In the genomic region with DNA sequence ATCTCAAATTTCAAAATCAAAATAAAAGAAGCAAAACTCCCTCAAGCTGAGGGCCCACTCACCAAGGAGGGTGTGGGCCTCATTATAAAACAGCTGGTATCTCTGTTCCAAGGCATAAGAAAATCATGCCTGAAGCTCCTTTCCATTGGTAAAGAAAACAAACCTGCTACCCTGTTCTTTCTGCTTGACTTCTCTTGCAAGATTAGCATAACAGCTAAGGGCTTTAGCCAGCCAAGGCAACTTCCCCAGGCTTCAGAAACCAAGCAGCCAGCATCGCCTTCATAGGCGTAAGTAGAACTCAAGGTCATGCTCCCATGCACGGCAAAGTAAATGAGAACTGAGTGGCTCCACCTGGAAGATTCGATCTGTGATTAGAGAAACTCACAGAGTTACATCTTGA, we compare ENCODE assay signal across 14 cellular contexts. TPM values are rescaled to one million over a fixed set of nuclear protein-coding genes. Genes with fewer than 3 reads are reported as not detected.
A peak's percentile ranks its signal among the peaks of the same experiment; 100 is the strongest.
DNase-seq lines count a peak whose midpoint lies in the region; ATAC-seq, FAIRE-seq and TF ChIP-seq lines count a peak whose summit lies in the region.
"Had no signal": no experiment of that assay in that cellular context is flagged by ENCODE, and none has a peak within 500 bp of the region (broad histone marks: within the 10 kb centered on the region; RNA-seq: fewer than 3 reads in every experiment).

No MANE protein-coding gene starts in this region.

- no peaks in the 10 kb centered on the region; a peak in 1 of 4 replicates for H3K9me3 ChIP-seq in H1 (ENCODE audit: insufficient read depth in 2 of 2, low read depth in 1 of 2, low read length in 1 of 2)
- H3K9me3 ChIP-seq: stomach had no signal

- H3K27ac Mint-ChIP-seq in stimulated activated effector memory CD8-positive, alpha-beta T cell treated with anti-CD3 and anti-CD28 coated beads, Interleukin-12 subunit alpha, Interleukin-12 subunit beta, amount 100 ng/mL, for 72 hours = no peak overlapping the region
- H3K27ac Mint-ChIP-seq: activated naive CD8-positive, alpha-beta T cell treated with anti-CD3 and anti-CD28 coated beads, Interleukin-2, amount 10 ng/mL, durations not matched to agents 7 days and 5 days; CD8-positive, alpha-beta memory T cell; progenitor cell of endocrine pancreas had no signal

- ATAC-seq in GM18867 (IDR thresholded peaks at IDR 0.05; ENCODE audit: unreplicated experiment) = peak; percentile 36
- peak; percentile 39 for ATAC-seq in HG03442 (IDR thresholded peaks at IDR 0.05; ENCODE audit: unreplicated experiment)
- no peak for ATAC-seq in stimulated activated effector memory CD8-positive, alpha-beta T cell treated with anti-CD3 and anti-CD28 coated beads, Interleukin-12 subunit alpha, Interleukin-12 subunit beta, amount 100 ng/mL, for 72 hours
- ATAC-seq in HG03280 (IDR thresholded peaks at IDR 0.05; ENCODE audit: unreplicated experiment) = no peak

- 67% methylated on average over 4 of the region's 4 CpGs; no CpG with 5 or more reads in 1 of the 2 experiments for WGBS in H1 (ENCODE audit: extremely low coverage in 1 of 2, insufficient coverage in 1 of 2, insufficient read length in 1 of 2, insufficient replicate concordance in 2 of 2, low coverage in 1 of 2, low lambda C conversion rate in 2 of 2, missing lambda C conversion rate in 1 of 2), 2 experiments

- H3K4me3 ChIP-seq in H1 (ENCODE audit: extremely low read depth in 1 of 4, insufficient read depth in 2 of 4, low read depth in 3 of 4, low read length in 4 of 4) = no peak overlapping the region
- H3K4me3 ChIP-seq: stomach had no signal

- peak overlapping the region; percentile 3 to 7; a peak in 1 of 4 replicates for H3K4me2 ChIP-seq in H1 (ENCODE audit: insufficient read depth in 1 of 2, low read depth in 2 of 2, low read length in 2 of 2)

- POLR2A ChIA-PET in H1 (lab: Charles Lee; ENCODE audit: partially characterized antibody) = no interaction called here

- H3K4me1 Mint-ChIP-seq in stimulated activated effector memory CD8-positive, alpha-beta T cell treated with anti-CD3 and anti-CD28 coated beads, Interleukin-12 subunit alpha, Interleukin-12 subunit beta, amount 100 ng/mL, for 72 hours = no peaks in the 10 kb centered on the region
- H3K4me1 Mint-ChIP-seq: activated naive CD8-positive, alpha-beta T cell treated with anti-CD3 and anti-CD28 coated beads, Interleukin-2, amount 10 ng/mL, durations not matched to agents 7 days and 5 days; CD8-positive, alpha-beta memory T cell had no signal

- TF ChIP-seq POLR2A in H1 (IDR thresholded peaks at IDR 0.05; ENCODE audit: control extremely low read depth in 1 of 2, low read depth in 2 of 2, low read length in 2 of 2) = no peak

- no peak for TF ChIP-seq RAD21 in H1 (IDR thresholded peaks at IDR 0.05 in 1 of 2, conservative IDR thresholded peaks at IDR 0.05 in 1 of 2; ENCODE audit: low read depth in 2 of 2, low read length in 2 of 2)

- H3K9ac ChIP-seq in H1 (replicated peaks in 1 of 4; ENCODE audit: extremely low read depth in 1 of 4, low read depth in 3 of 4, low read length in 3 of 4) = no peak overlapping the region

- no peaks in the 10 kb centered on the region for H3K36me3 ChIP-seq in H1 (ENCODE audit: control insufficient read depth in 2 of 4, insufficient read depth in 4 of 4, low read length in 3 of 4)
- H3K36me3 ChIP-seq: stomach had no signal

- H3K4me3 Mint-ChIP-seq in stimulated activated effector memory CD8-positive, alpha-beta T cell treated with anti-CD3 and anti-CD28 coated beads, Interleukin-12 subunit alpha, Interleukin-12 subunit beta, amount 100 ng/mL, for 72 hours = no peak overlapping the region
- H3K4me3 Mint-ChIP-seq: activated naive CD8-positive, alpha-beta T cell treated with anti-CD3 and anti-CD28 coated beads, Interleukin-2, amount 10 ng/mL, durations not matched to agents 7 days and 5 days; CD8-positive, alpha-beta memory T cell had no signal

- H2AK5ac ChIP-seq in H1 (ENCODE audit: low read depth, low read length) = no peak overlapping the region

- peaks cover 3 to 12% (median 5%) of the 10 kb centered on the region in 4 experiments; a peak in 6 of 7 replicates for H3K4me1 ChIP-seq in H1 (replicated peaks in 1 of 4; ENCODE audit: control insufficient read depth in 3 of 4, insufficient read depth in 4 of 4, low read length in 3 of 4)

- peak; percentile 78 for FAIRE-seq in H1 (lab: Jason Lieb, UNC)
- no peak for FAIRE-seq in GM19239 (lab: Jason Lieb, UNC)

- H4K5ac ChIP-seq in H1 (ENCODE audit: insufficient read length, low read depth, low read length) = no peak overlapping the region

- H2BK12ac ChIP-seq in H1 (ENCODE audit: low read depth, low read length) = 0 out of 2 replicates have a peak overlapping the region, but pooled peaks have one; percentile 68

- H4K20me1 ChIP-seq in H1 (replicated peaks in 1 of 2; ENCODE audit: control insufficient read depth in 1 of 2, insufficient read depth in 2 of 2, low read length in 2 of 2) = no peaks in the 10 kb centered on the region

- H3K36me3 Mint-ChIP-seq in stimulated activated effector memory CD8-positive, alpha-beta T cell treated with anti-CD3 and anti-CD28 coated beads, Interleukin-12 subunit alpha, Interleukin-12 subunit beta, amount 100 ng/mL, for 72 hours = no peaks in the 10 kb centered on the region
- H3K36me3 Mint-ChIP-seq: activated naive CD8-positive, alpha-beta T cell treated with anti-CD3 and anti-CD28 coated beads, Interleukin-2, amount 10 ng/mL, durations not matched to agents 7 days and 5 days; CD8-positive, alpha-beta memory T cell had no signal

- no peaks in the 10 kb centered on the region for H3K9me3 Mint-ChIP-seq in stimulated activated effector memory CD8-positive, alpha-beta T cell treated with anti-CD3 and anti-CD28 coated beads, Interleukin-12 subunit alpha, Interleukin-12 subunit beta, amount 100 ng/mL, for 72 hours
- H3K9me3 Mint-ChIP-seq: activated naive CD8-positive, alpha-beta T cell treated with anti-CD3 and anti-CD28 coated beads, Interleukin-2, amount 10 ng/mL, durations not matched to agents 7 days and 5 days; CD8-positive, alpha-beta memory T cell had no signal

- peak overlapping the region; percentile 79; the same call in 1 of the 2 replicates for H2AFZ ChIP-seq in H1 (ENCODE audit: low read length)

- H4K8ac ChIP-seq in H1 (ENCODE audit: extremely low read depth, insufficient read depth, low read length) = no peak overlapping the region

- no peak overlapping the region for H4K91ac ChIP-seq in H1 (replicated peaks; ENCODE audit: insufficient read length, low read length)

- no peaks in the 10 kb centered on the region for H3K27me3 ChIP-seq in H1 (replicated peaks in 1 of 4; ENCODE audit: control insufficient read depth in 3 of 4, extremely low read depth in 1 of 4, insufficient read depth in 3 of 4, low read length in 3 of 4)
- H3K27me3 ChIP-seq: stomach had no signal

- no peak for TF ChIP-seq EP300 in H1 (IDR thresholded peaks at IDR 0.05; ENCODE audit: borderline replicate concordance in 1 of 2, low read depth in 2 of 2, low read length in 2 of 2)

- H2BK20ac ChIP-seq in H1 (ENCODE audit: low read length) = 0 out of 2 replicates have a peak overlapping the region, but pooled peaks have one; percentile 40

- H3K79me1 ChIP-seq in H1 (ENCODE audit: low read depth, low read length) = no peaks in the 10 kb centered on the region

- no peak overlapping the region for H3K14ac ChIP-seq in H1 (ENCODE audit: insufficient read length)

- H3K56ac ChIP-seq in H1 (replicated peaks; ENCODE audit: insufficient read length, low read depth, low read length) = no peak overlapping the region

- H2BK120ac ChIP-seq in H1 (replicated peaks; ENCODE audit: low read depth, low read length) = no peak overlapping the region

- H3K23me2 ChIP-seq in H1 (ENCODE audit: low read depth, low read length) = peaks cover 7% of the 10 kb centered on the region; the same call in 1 of the 2 replicates

- H3K79me2 ChIP-seq in H1 (ENCODE audit: control insufficient read depth in 1 of 2, insufficient read depth in 2 of 2, low read length in 2 of 2) = no peaks in the 10 kb centered on the region

- DNase-seq in H1 (ENCODE audit: low read depth in 1 of 2, low spot score in 2 of 2) = no peak
- DNase-seq in retina = peak; percentile 19
- no peak for DNase-seq in GM19239 (ENCODE audit: insufficient read length, low spot score)
- no peak for DNase-seq in stimulated activated effector memory CD8-positive, alpha-beta T cell treated with anti-CD3 and anti-CD28 coated beads, Interleukin-12 subunit alpha, Interleukin-12 subunit beta, amount 100 ng/mL, for 72 hours (ENCODE audit: low spot score in 2 of 2)
- DNase-seq: activated naive CD8-positive, alpha-beta T cell treated with anti-CD3 and anti-CD28 coated beads, Interleukin-2, amount 10 ng/mL, durations not matched to agents 7 days and 5 days; CD8-positive, alpha-beta memory T cell; effector CD4-positive, alpha-beta T cell; stimulated activated CD4-positive, alpha-beta T cell treated with anti-CD3 and anti-CD28 coated beads, Interleukin-4, amount 100 ng/mL, for 1 hour; stomach; T-helper 9 cell had no signal

- H3K18ac ChIP-seq in H1 (ENCODE audit: extremely low read depth, low read length) = no peak overlapping the region; the same call in 1 of the 2 replicates

- H2BK5ac ChIP-seq in H1 (ENCODE audit: low read depth, low read length) = no peak overlapping the region

- TF ChIP-seq CTCF in H1 (IDR thresholded peaks at IDR 0.05; ENCODE audit: control extremely low read depth in 1 of 3, insufficient read depth in 1 of 3, low read depth in 1 of 3, low read length in 3 of 3) = no peak

- no peak overlapping the region for H3K4ac ChIP-seq in H1 (replicated peaks; ENCODE audit: insufficient read length, low read depth, low read length)

- H2BK15ac ChIP-seq in H1 (ENCODE audit: low read length) = no peak overlapping the region

- CTCF ChIA-PET in H1 (lab: Charles Lee; ENCODE audit: partially characterized antibody) = interaction anchor here (0.7 to 4.5 kb wide), 5 partner anchors 11 to 30 kb away, joined by 3 to 16 read pairs (median 3); no protein-coding TSS in a partner anchor

- H3K27ac ChIP-seq in H1 (ENCODE audit: low read depth, low read length) = no peak overlapping the region
- H3K27ac ChIP-seq: stomach had no signal

- no peak overlapping the region for H3K23ac ChIP-seq in H1 (ENCODE audit: insufficient read length)

TF ChIP-seq in H1, 55 proteins besides CTCF, POLR2A, EP300 and RAD21:
- TF ChIP-seq SP1 (IDR thresholded peaks at IDR 0.05; ENCODE audit: low read depth, low read length) (no peak), FOSL1 (IDR thresholded peaks at IDR 0.05; ENCODE audit: insufficient read depth, low read depth, low read length) (no peak)

RNA-seq across cellular contexts. Expression of gene MRO, which starts 3.0 kb away (rescaled TPM):
- total RNA-seq in H1 (2021; fragmentation: NEBNext Ultra II Directional; extraction: Animal tissue kit (Norgen Biotek cat#: 25700)) = 0.67 and 1.0 TPM in 2 replicates
- 0.44 and 0.65 TPM in 2 replicates for polyA plus RNA-seq in H1 (2011; rRNA removed)
- 0.59 TPM for polyA plus RNA-seq in H1 (2011; cell fraction: cytosol; rRNA removed)
- polyA plus RNA-seq in H1 (2011; cell fraction: nucleus; rRNA removed) = 0.46 TPM
- polyA plus RNA-seq in H1 (2012, experiment 1 of 2) = 0.42 to 2.2 TPM (median 0.77 TPM) in 4 replicates
- 0.21 TPM for polyA plus RNA-seq in H1 (2012, experiment 2 of 2)
- polyA plus RNA-seq in H1 (2013, experiment 1 of 2) = 1.0 TPM
- 0.77 TPM for polyA plus RNA-seq in H1 (2013, experiment 2 of 2)
- polyA minus RNA-seq in H1 (2011; rRNA and poly(A)+ RNA removed) = 0.28 and 1.3 TPM in 2 replicates
- polyA minus RNA-seq in H1 (2011; cell fraction: cytosol; rRNA and poly(A)+ RNA removed) = 0.95 TPM
- polyA minus RNA-seq in H1 (2011; cell fraction: nucleus; rRNA and poly(A)+ RNA removed) = 0.50 TPM
- total RNA-seq: activated naive CD8-positive, alpha-beta T cell treated with anti-CD3 and anti-CD28 coated beads, Interleukin-2, amount 10 ng/mL, durations not matched to agents 7 days and 5 days; progenitor cell of endocrine pancreas had no signal
- polyA plus RNA-seq: CD8-positive, alpha-beta memory T cell had no signal

Comparison
In these comparisons a context has a peak if more than half of its experiments do, and no peak if none do; other contexts are left out.
1. ATAC-seq: peak in GM18867 (single experiment) and HG03442 (single experiment); none in stimulated activated effector memory CD8-positive, alpha-beta T cell treated with anti-CD3 and anti-CD28 coated beads, Interleukin-12 subunit alpha, Interleukin-12 subunit beta, amount 100 ng/mL, for 72 hours (single experiment) and HG03280 (single experiment).